ENCODE assay signal across 8 cellular contexts in genomic region chr2:128028668-128029054, GRCh38. TPM values are rescaled to one million over a fixed set of nuclear protein-coding genes. Genes with fewer than 3 reads are reported as not detected.
DNase-seq lines count a peak whose midpoint lies in the region; ATAC-seq and TF ChIP-seq lines count a peak whose summit lies in the region.

No MANE protein-coding gene starts in this region.

- H3K4me1 ChIP-seq in PC-3 (ENCODE audit: insufficient read depth, low read length): 0 out of 2 replicates have a peak, but pooled peaks cover 11% of the 10 kb centered on the region
- no peaks in the 10 kb centered on the region for H3K4me1 ChIP-seq in ovary (ENCODE audit: insufficient read depth)

- H3K4me3 Mint-ChIP-seq in Calu3 (ENCODE audit: low read depth, unreplicated experiment): peak overlapping the region; percentile 84

- no peak for DNase-seq in Calu3
- DNase-seq in PC-3: peak; percentile 6
- no peak for DNase-seq in epithelial cell of proximal tubule (ENCODE audit: low read depth)
- DNase-seq in ovary: no peak
- DNase-seq in NAMALWA (ENCODE audit: low spot score): no peak
- no peak for DNase-seq in anterior cingulate cortex (lab: John Stamatoyannopoulos, UW)

- H3K79me2 ChIP-seq in PC-3 (ENCODE audit: low read length): peaks cover 26% of the 10 kb centered on the region

- H3K4me3 ChIP-seq in PC-3 (ENCODE audit: low read length) (peak overlapping the region; percentile 75), epithelial cell of proximal tubule (ENCODE audit: low read depth, low read length) (peak overlapping the region; percentile 87), ovary (peak overlapping the region; percentile 100)

- CTCF ChIA-PET in Calu3 (lab: Charles Lee) (no interaction called here), PC-3 (lab: Charles Lee) (no interaction called here)

- peaks cover 33% of the 10 kb centered on the region for H3K27me3 Mint-ChIP-seq in Calu3 (ENCODE audit: unreplicated experiment)

- no peak overlapping the region for H3K27ac Mint-ChIP-seq in Calu3 (ENCODE audit: unreplicated experiment)

- peak overlapping the region; percentile 84 for H2AFZ ChIP-seq in PC-3 (ENCODE audit: low read length)

- TF ChIP-seq CTCF in Calu3 (IDR thresholded peaks at IDR 0.05; ENCODE audit: unreplicated experiment) (no peak), PC-3 (conservative IDR thresholded peaks at IDR 0.05; ENCODE audit: low read depth, low read length) (no peak), epithelial cell of proximal tubule (conservative IDR thresholded peaks at IDR 0.05; ENCODE audit: low read depth, low read length) (no peak), ovary (IDR thresholded peaks at IDR 0.05) (no peak)

- H3K9me3 ChIP-seq in PC-3 (ENCODE audit: low read length): 0 out of 2 replicates have a peak, but pooled peaks cover 6% of the 10 kb centered on the region
- no peaks in the 10 kb centered on the region for H3K9me3 ChIP-seq in ovary

- BruUV-seq in Calu3 (replicated peaks; lab: Mats Ljungman, UMichigan): TSS peak; percentile 44
- TSS peak; percentile 80 for BruUV-seq in PC-3 (replicated peaks; lab: Mats Ljungman, UMichigan)

- no peak for TF ChIP-seq EP300 in ovary (IDR thresholded peaks at IDR 0.05)

- H3K27ac ChIP-seq in PC-3 (ENCODE audit: low read length) (no peak overlapping the region), ovary (peak overlapping the region; percentile 13 to 96)

- H3K4me1 Mint-ChIP-seq in Calu3 (ENCODE audit: low read depth, unreplicated experiment): peaks cover 10% of the 10 kb centered on the region

- POLR2A ChIA-PET in PC-3 (lab: Charles Lee; ENCODE audit: unreplicated experiment): no interaction called here

- peaks cover 33% of the 10 kb centered on the region for H3K36me3 Mint-ChIP-seq in Calu3 (ENCODE audit: insufficient read depth, unreplicated experiment)

- peak overlapping the region; percentile 83 for H3K9ac ChIP-seq in PC-3 (ENCODE audit: low read length)

- intact Hi-C loops in Calu3 (cut with micrococcal nuclease; ENCODE audit: unreplicated experiment) (loop anchor here (5.0 kb wide), 1 partner anchor 64 kb away; the partner anchor contains the start of gene UGGT1), PC-3 (cut with micrococcal nuclease) (loop anchor here (1.0 to 10.0 kb wide), 3 partner anchors 63 to 216 kb away; partner anchors contain the start of genes AMMECR1L, UGGT1 and WDR33), ovary (cut with DNase I) (loop anchor here in 3 of 4 donors (5.0 to 10.0 kb wide), 3 partner anchors 64 to 326 kb away; partner anchors contain the start of genes SFT2D3 (in 1 of the 3) and UGGT1 (in 1 of the 3))

- no peaks in the 10 kb centered on the region for H3K36me3 ChIP-seq in PC-3 (ENCODE audit: low read depth, low read length)
- no peaks in the 10 kb centered on the region for H3K36me3 ChIP-seq in ovary

- no peaks in the 10 kb centered on the region for H3F3A ChIP-seq in PC-3 (ENCODE audit: low read length, unreplicated experiment)

- 0 to 9% (median 0%) methylated on average over 1 of the region's 1 CpG for WGBS in ovary, 3 donors

- H3K9me3 Mint-ChIP-seq in Calu3 (ENCODE audit: low read depth, unreplicated experiment): peaks cover 17% of the 10 kb centered on the region

- H3K27me3 ChIP-seq in PC-3 (ENCODE audit: low read length) (no peaks in the 10 kb centered on the region), ovary (no peaks in the 10 kb centered on the region)

- ATAC-seq in PC-3 (no peak), HG02642 (IDR thresholded peaks at IDR 0.05; ENCODE audit: poor library complexity, unreplicated experiment) (no peak), HG02763 (IDR thresholded peaks at IDR 0.05; ENCODE audit: unreplicated experiment) (no peak)

- TF ChIP-seq POLR2A in ovary (IDR thresholded peaks at IDR 0.05): no peak

- H3K9me2 ChIP-seq in PC-3 (replicated peaks; ENCODE audit: low read length): no peaks in the 10 kb centered on the region

- no peaks in the 10 kb centered on the region for H4K20me1 ChIP-seq in PC-3 (ENCODE audit: low read length)

- peak overlapping the region; percentile 82 for H3K4me2 ChIP-seq in PC-3 (ENCODE audit: low read length)

RNA-seq across cellular contexts. Expression of gene SAP130, which starts 0.8 kb away (rescaled TPM):
- total RNA-seq in Calu3 (2022): 25.1 and 29.7 TPM in 2 replicates
- 11.1 and 13.0 TPM in 2 replicates for total RNA-seq in PC-3 (2014; rRNA removed)
- 8.8 and 10.8 TPM in 2 replicates for total RNA-seq in epithelial cell of proximal tubule
- total RNA-seq in ovary: 10 to 100 TPM in 5 of 7 donors, 1 to 10 TPM in 2; 6.1 to 28.3 (median 25.3) TPM
- 10 to 100 TPM; 10.5 to 24.0 TPM for polyA plus RNA-seq in ovary
